19 cellular contexts compared by ENCODE assay signal in the genomic region with DNA sequence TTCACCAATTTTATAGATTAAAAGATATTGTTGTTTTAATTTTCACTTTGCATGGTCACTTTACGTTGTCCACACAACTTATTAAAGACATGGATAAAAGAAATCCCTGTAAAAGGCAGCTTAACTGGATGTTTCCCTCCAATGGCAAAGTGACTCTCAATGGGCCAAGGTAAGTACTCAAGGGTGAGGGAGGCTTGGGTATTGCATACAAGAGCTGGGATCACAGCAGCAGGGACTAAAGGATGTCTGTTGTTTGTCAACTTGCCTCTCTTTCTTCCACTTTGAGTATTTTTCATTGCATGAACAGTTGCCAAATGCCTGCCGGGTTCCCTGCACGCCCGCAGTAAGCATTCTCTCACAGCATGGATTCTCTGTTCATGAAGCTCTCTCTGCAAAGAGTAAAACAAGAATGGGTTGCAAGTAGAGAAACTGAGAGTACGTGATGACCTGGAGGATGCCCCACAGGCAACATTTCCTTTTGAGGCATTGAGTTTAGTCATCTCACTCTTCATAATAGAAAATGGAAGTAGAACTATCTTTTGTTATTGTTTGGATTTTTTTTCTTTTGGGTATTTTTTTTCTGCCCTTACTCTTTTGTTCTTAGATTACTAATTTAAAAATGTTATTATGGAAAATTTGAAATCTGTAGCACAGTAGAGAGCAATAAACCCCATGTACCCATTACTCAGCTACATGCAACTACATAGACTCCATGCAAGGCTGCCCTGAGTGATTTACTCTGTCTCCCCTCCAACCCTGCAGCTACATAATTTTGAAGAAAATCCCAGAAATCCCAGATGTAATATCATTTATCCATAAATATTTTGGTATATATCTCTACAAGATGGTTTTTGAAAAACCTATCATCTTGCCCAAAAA. TPM values are rescaled to one million over a fixed set of nuclear protein-coding genes. Genes with fewer than 3 reads are reported as not detected.
DNase-seq lines count a peak whose midpoint lies in the region; ATAC-seq lines count a peak whose summit lies in the region.
"Had no signal": no experiment of that assay in that cellular context is flagged by ENCODE, and none has a peak within 500 bp of the region (broad histone marks: within the 10 kb centered on the region; RNA-seq: fewer than 3 reads in every experiment).

No MANE protein-coding gene starts in this region.

- H3K36me3 Mint-ChIP-seq in activated T-cell treated with anti-CD3 and anti-CD28 coated beads, Interleukin-2, amount 50 U/mL, for 72 hours (ENCODE audit: insufficient read depth in 2 of 2), result no peaks in the 10 kb centered on the region
- H3K36me3 Mint-ChIP-seq in naive thymus-derived CD4-positive, alpha-beta T cell, result peaks cover 0 to 2% (median 0%) of the 10 kb centered on the region in 5 donors

- H3K27ac ChIP-seq in naive thymus-derived CD4-positive, alpha-beta T cell (ENCODE audit: low read depth, low read length), result no peak overlapping the region
- H3K27ac ChIP-seq in SJCRH30, result no peak overlapping the region
- H3K27ac ChIP-seq: foreskin keratinocyte, left lung, pancreas had no signal

- H3K4me3 Mint-ChIP-seq in activated T-cell treated with anti-CD3 and anti-CD28 coated beads, Interleukin-2, amount 50 U/mL, for 72 hours, result no peak overlapping the region
- H3K4me3 Mint-ChIP-seq in naive thymus-derived CD4-positive, alpha-beta T cell, result peak overlapping the region in 1 of 10 donors; percentile 22
- H3K4me3 Mint-ChIP-seq: dendritic cell treated with granulocyte-macrophage colony-stimulating factor and Interleukin-4, amounts not matched to agents 40 ng/mL and 50 ng/mL, for 4 days had no signal

- CTCF ChIA-PET in naive thymus-derived CD4-positive, alpha-beta T cell (lab: Charles Lee), result no interaction called here

- peaks cover 10% of the 10 kb centered on the region for H3K4me1 Mint-ChIP-seq in activated T-cell treated with anti-CD3 and anti-CD28 coated beads, Interleukin-2, amount 50 U/mL, for 72 hours (ENCODE audit: low read depth)
- H3K4me1 Mint-ChIP-seq in naive thymus-derived CD4-positive, alpha-beta T cell, result peaks cover 0 to 7% (median 0%) of the 10 kb centered on the region in 7 donors

- H3K4me3 ChIP-seq in naive thymus-derived CD4-positive, alpha-beta T cell (ENCODE audit: low read length), result no peak overlapping the region
- H3K4me3 ChIP-seq in SJCRH30, result no peak overlapping the region
- H3K4me3 ChIP-seq: left lung, pancreas had no signal

- H3K27ac Mint-ChIP-seq in activated T-cell treated with anti-CD3 and anti-CD28 coated beads, Interleukin-2, amount 50 U/mL, for 72 hours, result no peak overlapping the region
- no peak overlapping the region for H3K27ac Mint-ChIP-seq in naive thymus-derived CD4-positive, alpha-beta T cell
- H3K27ac Mint-ChIP-seq: dendritic cell treated with granulocyte-macrophage colony-stimulating factor and Interleukin-4, amounts not matched to agents 40 ng/mL and 50 ng/mL, for 4 days had no signal

- no peaks in the 10 kb centered on the region for H3K4me1 ChIP-seq in naive thymus-derived CD4-positive, alpha-beta T cell (ENCODE audit: control insufficient read depth in 2 of 2, insufficient read depth in 2 of 2, low read length in 2 of 2)
- H3K4me1 ChIP-seq in SJCRH30, result no peaks in the 10 kb centered on the region
- H3K4me1 ChIP-seq: foreskin keratinocyte, pancreas had no signal

- intact Hi-C loops in naive thymus-derived CD4-positive, alpha-beta T cell (cut with micrococcal nuclease), result no loop called here

- H3K9me3 ChIP-seq in naive thymus-derived CD4-positive, alpha-beta T cell (ENCODE audit: control insufficient read depth in 2 of 3, low read length in 3 of 3), result no peaks in the 10 kb centered on the region
- H3K9me3 ChIP-seq in SJCRH30 (replicated peaks), result no peaks in the 10 kb centered on the region
- H3K9me3 ChIP-seq: left lung, pancreas, SK-N-SH had no signal

- no peaks in the 10 kb centered on the region for H3K27me3 ChIP-seq in naive thymus-derived CD4-positive, alpha-beta T cell (ENCODE audit: control insufficient read depth in 2 of 2, insufficient read depth in 2 of 2, low read length in 2 of 2)
- H3K27me3 ChIP-seq in SJCRH30, result no peaks in the 10 kb centered on the region
- H3K27me3 ChIP-seq: foreskin keratinocyte, left lung, pancreas had no signal

- peak; percentile 78 to 90 for ATAC-seq in activated T-cell treated with anti-CD3 and anti-CD28 coated beads, Interleukin-2, amount 50 U/mL, for 72 hours (replicated peaks in 1 of 2)
- ATAC-seq in GM21529 (IDR thresholded peaks at IDR 0.05; ENCODE audit: unreplicated experiment) (peak; percentile 99), HG03095 (IDR thresholded peaks at IDR 0.05; ENCODE audit: unreplicated experiment) (peak; percentile 99), GM19397 (IDR thresholded peaks at IDR 0.05; ENCODE audit: unreplicated experiment) (no peak)
- no peak for ATAC-seq in naive thymus-derived CD4-positive, alpha-beta T cell
- ATAC-seq: foreskin keratinocyte, left lung, pancreas had no signal

- no peaks in the 10 kb centered on the region for H3K36me3 ChIP-seq in naive thymus-derived CD4-positive, alpha-beta T cell (ENCODE audit: control insufficient read depth in 2 of 3, insufficient read depth in 3 of 3, low read length in 3 of 3)
- no peaks in the 10 kb centered on the region for H3K36me3 ChIP-seq in SJCRH30
- H3K36me3 ChIP-seq: left lung, pancreas had no signal

- peak in 1 of 2 donors; percentile 9 for DNase-seq in activated T-cell treated with anti-CD3 and anti-CD28 coated beads, Interleukin-2, amount 50 U/mL, for 72 hours
- no peak for DNase-seq in activated T-cell treated with anti-CD3 and anti-CD28 coated beads, Interleukin-2, amount 50 U/mL, for 1 hour
- no peak for DNase-seq in stimulated activated CD4-positive, alpha-beta T cell treated with anti-CD3 and anti-CD28 coated beads, Interleukin-15, amount 100 ng/mL, for 24 hours
- no peak for DNase-seq in naive thymus-derived CD4-positive, alpha-beta T cell
- no peak for DNase-seq in SJCRH30
- DNase-seq: activated CD4-positive, alpha-beta T cell treated with anti-CD3 and anti-CD28 coated beads for 48 hours; DND-41; foreskin keratinocyte; HCEC 1CT; left lung; NCI-H69; pancreas; SK-N-SH; stimulated activated CD4-positive, alpha-beta T cell treated with anti-CD3 and anti-CD28 coated beads, Interleukin-2, amount 100 ng/mL, for 24 hours had no signal

- peaks cover 5% of the 10 kb centered on the region for H3K27me3 Mint-ChIP-seq in activated T-cell treated with anti-CD3 and anti-CD28 coated beads, Interleukin-2, amount 50 U/mL, for 72 hours (ENCODE audit: low read depth)
- H3K27me3 Mint-ChIP-seq in naive thymus-derived CD4-positive, alpha-beta T cell, result peaks cover 0 to 11% (median 6%) of the 10 kb centered on the region in 5 donors
- H3K27me3 Mint-ChIP-seq: dendritic cell treated with granulocyte-macrophage colony-stimulating factor and Interleukin-4, amounts not matched to agents 40 ng/mL and 50 ng/mL, for 4 days had no signal

- H3K9me3 Mint-ChIP-seq in activated T-cell treated with anti-CD3 and anti-CD28 coated beads, Interleukin-2, amount 50 U/mL, for 72 hours, result no peaks in the 10 kb centered on the region
- H3K9me3 Mint-ChIP-seq in naive thymus-derived CD4-positive, alpha-beta T cell, result peaks cover 0 to 2% (median 0%) of the 10 kb centered on the region in 11 donors
- H3K9me3 Mint-ChIP-seq: dendritic cell treated with granulocyte-macrophage colony-stimulating factor and Interleukin-4, amounts not matched to agents 40 ng/mL and 50 ng/mL, for 4 days had no signal

- POLR2A ChIA-PET in naive thymus-derived CD4-positive, alpha-beta T cell (lab: Charles Lee), result no interaction called here

RNA-seq across cellular contexts. Expression of a gene that starts 26.3 kb away (rescaled TPM):
- not detected for total RNA-seq in activated T-cell treated with anti-CD3 and anti-CD28 coated beads, Interleukin-2, amount 50 U/mL, for 72 hours
- 10 to 100 TPM in 1 of 5 experiments, 1 to 10 TPM in 1, under 1 TPM in 1, not detected in 2; 0.38 to 16.4 (median 1.1) TPM for total RNA-seq in naive thymus-derived CD4-positive, alpha-beta T cell
- not detected for polyA plus RNA-seq in naive thymus-derived CD4-positive, alpha-beta T cell
- total RNA-seq in SJCRH30 (2014; rRNA removed; shearing (Covaris generic)), result not detected in 2 replicates
- total RNA-seq: foreskin keratinocyte, M059J had no signal
- polyA plus RNA-seq: foreskin keratinocyte, pancreas, SK-N-SH had no signal

Comparison
In these comparisons a context has a peak if more than half of its experiments do, and no peak if none do; other contexts are left out.
1. ATAC-seq: peak in activated T-cell treated with anti-CD3 and anti-CD28 coated beads, Interleukin-2, amount 50 U/mL, for 72 hours (2 of 2), GM21529 (single experiment) and HG03095 (single experiment); none in naive thymus-derived CD4-positive, alpha-beta T cell (single experiment) and GM19397 (single experiment).